10 cellular contexts compared by ENCODE assay signal in genomic region chr20:39880890-39881289, GRCh38.
DNase-seq lines count a peak whose midpoint lies in the region; ATAC-seq and TF ChIP-seq lines count a peak whose summit lies in the region.
"Had no signal": no experiment of that assay in that cellular context is flagged by ENCODE, and none has a peak within 500 bp of the region (broad histone marks: within the 10 kb centered on the region; RNA-seq: fewer than 3 reads in every experiment).

No MANE protein-coding gene starts in this region.

- no peaks in the 10 kb centered on the region for H3K27me3 ChIP-seq in AG04450 (ENCODE audit: control insufficient read depth, insufficient read depth, low read length)

- no peaks in the 10 kb centered on the region for H3K4me1 Mint-ChIP-seq in activated CD8-positive, alpha-beta T cell treated with anti-CD3 and anti-CD28 coated beads, Interleukin-2, amount 10 ng/mL, durations not matched to agents 7 days and 5 days (ENCODE audit: low read depth)
- H3K4me1 Mint-ChIP-seq: natural killer cell had no signal

- no peak overlapping the region for H3K27ac Mint-ChIP-seq in activated CD8-positive, alpha-beta T cell treated with anti-CD3 and anti-CD28 coated beads, Interleukin-2, amount 10 ng/mL, durations not matched to agents 7 days and 5 days
- H3K27ac Mint-ChIP-seq: natural killer cell had no signal

- no peak overlapping the region for H3K4me3 ChIP-seq in AG04450 (ENCODE audit: low read depth, low read length)

- H3K9me3 Mint-ChIP-seq in activated CD8-positive, alpha-beta T cell treated with anti-CD3 and anti-CD28 coated beads, Interleukin-2, amount 10 ng/mL, durations not matched to agents 7 days and 5 days (ENCODE audit: insufficient read depth) = no peaks in the 10 kb centered on the region

- no peak overlapping the region for H3K27ac ChIP-seq in AG04450 (ENCODE audit: low read depth, low read length)

- H3K36me3 Mint-ChIP-seq in activated CD8-positive, alpha-beta T cell treated with anti-CD3 and anti-CD28 coated beads, Interleukin-2, amount 10 ng/mL, durations not matched to agents 7 days and 5 days (ENCODE audit: low read depth) = no peaks in the 10 kb centered on the region
- H3K36me3 Mint-ChIP-seq: natural killer cell had no signal

- H3K27me3 Mint-ChIP-seq in activated CD8-positive, alpha-beta T cell treated with anti-CD3 and anti-CD28 coated beads, Interleukin-2, amount 10 ng/mL, durations not matched to agents 7 days and 5 days (ENCODE audit: low read depth) = no peaks in the 10 kb centered on the region

- CTCF ChIA-PET in AG04450 (lab: Charles Lee) = interaction anchor here (2.0 kb wide), 1 partner anchor 10 kb away, joined by 6 read pairs; no protein-coding TSS in a partner anchor
- CTCF ChIA-PET in activated CD8-positive, alpha-beta T cell treated with anti-CD3 and anti-CD28 coated beads, Interleukin-2, amount 10 ng/mL, durations not matched to agents 7 days and 5 days (lab: Charles Lee) = no interaction called here

- H3K4me3 Mint-ChIP-seq in activated CD8-positive, alpha-beta T cell treated with anti-CD3 and anti-CD28 coated beads, Interleukin-2, amount 10 ng/mL, durations not matched to agents 7 days and 5 days = no peak overlapping the region
- H3K4me3 Mint-ChIP-seq: natural killer cell had no signal

- DNase-seq in AG04450 (ENCODE audit: low read depth, low spot score) (no peak), NCI-H69 (lab: John Stamatoyannopoulos, UW) (peak; percentile 14), cerebellar cortex (ENCODE audit: low spot score) (no peak)
- DNase-seq in activated CD8-positive, alpha-beta T cell treated with anti-CD3 and anti-CD28 coated beads, Interleukin-2, amount 10 ng/mL, durations not matched to agents 7 days and 5 days = no peak
- DNase-seq in activated T-cell treated with anti-CD3 and anti-CD28 coated beads, Interleukin-2, amount 50 U/mL, for 1 hour = no peak
- DNase-seq: foreskin melanocyte, natural killer cell had no signal

- H3K9me3 ChIP-seq in AG04450 (ENCODE audit: control insufficient read depth, insufficient read depth, low read length) = no peaks in the 10 kb centered on the region

- peak; percentile 64 for ATAC-seq in GM18498 (IDR thresholded peaks at IDR 0.05; ENCODE audit: unreplicated experiment)
- ATAC-seq in esophagus mucosa = peak; percentile 72
- ATAC-seq in activated CD8-positive, alpha-beta T cell treated with anti-CD3 and anti-CD28 coated beads, Interleukin-2, amount 10 ng/mL, durations not matched to agents 7 days and 5 days = no peak
- ATAC-seq in HG03175 (IDR thresholded peaks at IDR 0.05; ENCODE audit: unreplicated experiment) = no peak
- ATAC-seq: natural killer cell had no signal

- TF ChIP-seq CTCF in AG04450 (IDR thresholded peaks at IDR 0.05; ENCODE audit: low read depth, low read length) = peak; percentile 19; the same call in 1 of the 2 replicates

- POLR2A ChIA-PET in AG04450 (lab: Yijun Ruan, JAX) = no interaction called here
- POLR2A ChIA-PET in activated CD8-positive, alpha-beta T cell treated with anti-CD3 and anti-CD28 coated beads, Interleukin-2, amount 10 ng/mL, durations not matched to agents 7 days and 5 days (lab: Charles Lee) = no interaction called here

Comparison
In these comparisons a context has a peak if more than half of its experiments do, and no peak if none do; other contexts are left out.
1. ATAC-seq: peak in GM18498 (single experiment) and esophagus mucosa (single experiment); none in activated CD8-positive, alpha-beta T cell treated with anti-CD3 and anti-CD28 coated beads, Interleukin-2, amount 10 ng/mL, durations not matched to agents 7 days and 5 days (single experiment) and HG03175 (single experiment).